22 cellular contexts compared by ENCODE assay signal in genomic region chr5:32002755-32003154, GRCh38.
"Had no signal": no experiment of that assay in that cellular context is flagged by ENCODE, and none has a peak within 500 bp of the region (broad histone marks: within the 10 kb centered on the region; RNA-seq: fewer than 3 reads in every experiment).

No MANE protein-coding gene starts in this region.

- ATAC-seq: activated CD8-positive, alpha-beta memory T cell treated with anti-CD3 and anti-CD28 coated beads, Interleukin-2, amount 10 ng/mL, durations not matched to agents 7 days and 5 days; T-helper 17 cell had no signal

- H3K36me3 ChIP-seq: breast epithelium had no signal

- H3K9me3 Mint-ChIP-seq: activated B cell treated with CpG ODN at 0.5 μM for 24 hours; activated CD4-positive, alpha-beta T cell treated with anti-CD3 and anti-CD28 coated beads, Interleukin-2, amount 10 ng/mL, durations not matched to agents 24 days and 14 days; activated T-cell treated with anti-CD3 and anti-CD28 coated beads, Interleukin-2, amount 50 U/mL, for 24 hours had no signal

- H3K27me3 ChIP-seq: breast epithelium had no signal

- H3K4me1 Mint-ChIP-seq: activated B cell treated with CpG ODN at 0.5 μM for 24 hours; activated CD4-positive, alpha-beta T cell treated with anti-CD3 and anti-CD28 coated beads, Interleukin-2, amount 10 ng/mL, durations not matched to agents 24 days and 14 days; activated CD8-positive, alpha-beta memory T cell treated with anti-CD3 and anti-CD28 coated beads, Interleukin-2, amount 10 ng/mL, durations not matched to agents 7 days and 5 days; T-helper 17 cell had no signal

- H3K36me3 Mint-ChIP-seq: activated CD8-positive, alpha-beta memory T cell treated with anti-CD3 and anti-CD28 coated beads, Interleukin-2, amount 10 ng/mL, durations not matched to agents 7 days and 5 days had no signal

- H3K27ac Mint-ChIP-seq: activated B cell treated with CpG ODN at 0.5 μM for 24 hours; activated CD4-positive, alpha-beta T cell treated with anti-CD3 and anti-CD28 coated beads, Interleukin-2, amount 10 ng/mL, durations not matched to agents 24 days and 14 days; activated CD8-positive, alpha-beta memory T cell treated with anti-CD3 and anti-CD28 coated beads, Interleukin-2, amount 10 ng/mL, durations not matched to agents 7 days and 5 days; activated T-cell treated with anti-CD3 and anti-CD28 coated beads, Interleukin-2, amount 50 U/mL, for 24 hours; T-helper 17 cell had no signal

- DNase-seq: activated B cell treated with CpG ODN at 0.5 μM for 24 hours; activated CD4-positive, alpha-beta T cell treated with anti-CD3 and anti-CD28 coated beads for 1 hour; activated CD4-positive, alpha-beta T cell treated with anti-CD3 and anti-CD28 coated beads, Interleukin-2, amount 10 ng/mL, durations not matched to agents 24 days and 14 days; activated CD4-positive, alpha-beta T cell treated with anti-CD3 and anti-CD28 coated beads, Interleukin-2, amount 50 U/mL, for 48 hours; activated CD8-positive, alpha-beta memory T cell treated with anti-CD3 and anti-CD28 coated beads, Interleukin-2, amount 10 ng/mL, durations not matched to agents 7 days and 5 days; activated effector memory CD4-positive, alpha-beta T cell treated with anti-CD3 and anti-CD28 coated beads, Interleukin-2, amount 50 U/mL, for 16 hours; activated naive CD4-positive, alpha-beta T cell treated with Interleukin-2 at 50 U/mL for 16 hours; activated T-cell treated with anti-CD3 and anti-CD28 coated beads, Interleukin-2, amount 50 U/mL, for 24 hours; aorta; central memory CD4-positive, alpha-beta T cell; Karpas-422; NCI-H1048; NCI-H146; NCI-H187 treated with DMSO at 0.1 percent for 48 hours; NCI-H2081 treated with DMSO at 0.1 percent for 48 hours; NCI-H446; NCI-H524; SIG-M5; T-helper 17 cell; T1000 had no signal

- H3K4me3 Mint-ChIP-seq: activated B cell treated with CpG ODN at 0.5 μM for 24 hours; activated CD4-positive, alpha-beta T cell treated with anti-CD3 and anti-CD28 coated beads, Interleukin-2, amount 10 ng/mL, durations not matched to agents 24 days and 14 days; activated CD8-positive, alpha-beta memory T cell treated with anti-CD3 and anti-CD28 coated beads, Interleukin-2, amount 10 ng/mL, durations not matched to agents 7 days and 5 days; activated T-cell treated with anti-CD3 and anti-CD28 coated beads, Interleukin-2, amount 50 U/mL, for 24 hours; T-helper 17 cell had no signal

- H3K4me3 ChIP-seq: breast epithelium had no signal

- FAIRE-seq: TTC549 had no signal

- H3K9me3 ChIP-seq: breast epithelium had no signal

- H3K4me1 ChIP-seq: breast epithelium had no signal

- H3K27me3 Mint-ChIP-seq: activated CD4-positive, alpha-beta T cell treated with anti-CD3 and anti-CD28 coated beads, Interleukin-2, amount 10 ng/mL, durations not matched to agents 24 days and 14 days; activated CD8-positive, alpha-beta memory T cell treated with anti-CD3 and anti-CD28 coated beads, Interleukin-2, amount 10 ng/mL, durations not matched to agents 7 days and 5 days; activated T-cell treated with anti-CD3 and anti-CD28 coated beads, Interleukin-2, amount 50 U/mL, for 24 hours; T-helper 17 cell had no signal

- H3K27ac ChIP-seq: breast epithelium had no signal
